In genomic region chr4:177308842-177309524, GRCh38 we compare ENCODE assay signal across 8 cellular contexts. TPM values are rescaled to one million over a fixed set of nuclear protein-coding genes. Genes with fewer than 3 reads are reported as not detected.
DNase-seq lines count a peak whose midpoint lies in the region; ATAC-seq, FAIRE-seq and TF ChIP-seq lines count a peak whose summit lies in the region.

No MANE protein-coding gene starts in this region.

- no peak for ATAC-seq in GM21529 (IDR thresholded peaks at IDR 0.05; ENCODE audit: unreplicated experiment)
- ATAC-seq in GM21619 (IDR thresholded peaks at IDR 0.05; ENCODE audit: unreplicated experiment): no peak

- H3K9me3 Mint-ChIP-seq in chondrocyte (ENCODE audit: low read depth): no peaks in the 10 kb centered on the region

- peak overlapping the region; percentile 95 for H3K4me3 Mint-ChIP-seq in chondrocyte (ENCODE audit: unreplicated experiment)

- no peak overlapping the region for H3K27ac Mint-ChIP-seq in chondrocyte (ENCODE audit: unreplicated experiment)

- H3K4me2 ChIP-seq in Loucy (ENCODE audit: low read depth, low read length, poor library complexity, severe bottlenecking): peak overlapping the region; percentile 79
- peak overlapping the region; percentile 77 for H3K4me2 ChIP-seq in osteoblast (ENCODE audit: insufficient read depth, low read length)

- H3K36me3 ChIP-seq in Loucy (ENCODE audit: insufficient read depth, low read length) (no peaks in the 10 kb centered on the region), osteoblast (ENCODE audit: insufficient read depth, low read length) (no peaks in the 10 kb centered on the region)

- no peak for DNase-seq in chondrocyte (ENCODE audit: low spot score)
- DNase-seq in osteoblast (ENCODE audit: insufficient read length, low spot score, missing footprints): peak; percentile 58
- no peak for DNase-seq in NCI-H1436 (lab: John Stamatoyannopoulos, UW)
- no peak for DNase-seq in D721Med (ENCODE audit: insufficient read length, low spot score)

- H3K4me1 Mint-ChIP-seq in chondrocyte (ENCODE audit: low read depth): peaks cover 12% of the 10 kb centered on the region

- H3K27me3 ChIP-seq in Loucy (ENCODE audit: insufficient read depth, low read length, poor library complexity, severe bottlenecking) (no peaks in the 10 kb centered on the region), osteoblast (ENCODE audit: insufficient read depth, low read length) (no peaks in the 10 kb centered on the region)

- no peaks in the 10 kb centered on the region for H3K36me3 Mint-ChIP-seq in chondrocyte (ENCODE audit: low read depth)

- H3K4me1 ChIP-seq in Loucy (ENCODE audit: insufficient read depth, low read length, poor library complexity, severe bottlenecking) (peaks cover 50% of the 10 kb centered on the region), osteoblast (ENCODE audit: insufficient read depth, low read length) (peaks cover 30% of the 10 kb centered on the region)

- no peak for FAIRE-seq in D721Med (lab: Jason Lieb, UNC)

- no peaks in the 10 kb centered on the region for H3K9me2 ChIP-seq in Loucy (replicated peaks; ENCODE audit: low read depth, low read length)

- peak overlapping the region; percentile 96 for H2AFZ ChIP-seq in Loucy (ENCODE audit: low read length)
- H2AFZ ChIP-seq in osteoblast (ENCODE audit: low read length): peak overlapping the region; percentile 91

- peaks cover 12% of the 10 kb centered on the region for H4K20me1 ChIP-seq in Loucy (ENCODE audit: insufficient read depth, low read length, poor library complexity, severe bottlenecking)
- no peaks in the 10 kb centered on the region for H4K20me1 ChIP-seq in osteoblast (ENCODE audit: insufficient read depth, low read length)

- H3K79me2 ChIP-seq in Loucy (ENCODE audit: insufficient read depth, low read length) (peaks cover 43% of the 10 kb centered on the region), osteoblast (ENCODE audit: insufficient read depth, low read length) (peaks cover 37% of the 10 kb centered on the region)

- peak overlapping the region; percentile 45 for H3K27ac ChIP-seq in osteoblast (ENCODE audit: low read depth, low read length)

- H3K4me3 ChIP-seq in GM08714 (ENCODE audit: low read length) (peak overlapping the region; percentile 69; the same call in 1 of the 2 replicates), Loucy (ENCODE audit: low read length, poor library complexity, severe bottlenecking) (peak overlapping the region; percentile 89), osteoblast (ENCODE audit: insufficient read depth, low read length) (peak overlapping the region; percentile 89)

- H3F3A ChIP-seq in Loucy (ENCODE audit: low read depth): no peaks in the 10 kb centered on the region

- H3K27me3 Mint-ChIP-seq in chondrocyte (ENCODE audit: low read depth): no peaks in the 10 kb centered on the region

- TF ChIP-seq CTCF in Loucy (conservative IDR thresholded peaks at IDR 0.05; ENCODE audit: low read length): no peak
- TF ChIP-seq CTCF in chondrocyte (IDR thresholded peaks at IDR 0.05): no peak
- no peak for TF ChIP-seq CTCF in osteoblast (IDR thresholded peaks at IDR 0.05; ENCODE audit: extremely low read depth, low read depth, low read length)
- TF ChIP-seq CTCF in D721Med (IDR thresholded peaks at IDR 0.05; ENCODE audit: insufficient read depth, missing control alignments): no peak

- H3K9me3 ChIP-seq in Loucy (ENCODE audit: insufficient read depth, low read depth, low read length) (no peaks in the 10 kb centered on the region), osteoblast (ENCODE audit: low read depth, low read length) (no peaks in the 10 kb centered on the region)

- H3K9ac ChIP-seq in Loucy (ENCODE audit: low read depth, low read length, poor library complexity, severe bottlenecking): peak overlapping the region; percentile 86

RNA-seq across cellular contexts. Expression of gene NEIL3, which starts 0.7 kb away (rescaled TPM):
- 1.5 to 2.5 TPM (median 1.7 TPM) in 3 replicates for total RNA-seq in chondrocyte
- total RNA-seq in osteoblast: 5.4 and 7.4 TPM in 2 replicates
